ENCODE assay signal across 13 cellular contexts in the genomic region with DNA sequence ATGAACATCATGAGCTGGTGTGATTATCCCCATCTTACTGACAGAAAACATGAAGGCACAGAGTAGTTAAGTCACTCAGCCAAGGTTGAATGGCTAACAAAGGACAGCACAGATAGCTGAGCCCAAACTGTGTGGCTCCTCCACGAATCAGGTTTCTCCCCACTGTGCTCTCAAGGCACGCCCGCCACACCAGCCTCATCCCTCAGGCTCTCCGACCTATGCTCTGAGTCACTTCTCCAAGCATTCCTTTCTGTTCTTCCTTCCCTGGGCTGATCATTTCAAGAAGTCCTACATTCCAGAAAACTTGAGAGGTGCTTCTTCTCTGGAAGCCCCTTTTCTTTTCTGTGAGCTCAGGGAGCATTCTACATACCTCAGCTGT. TPM values are rescaled to one million over a fixed set of nuclear protein-coding genes. Genes with fewer than 3 reads are reported as not detected.
DNase-seq lines count a peak whose midpoint lies in the region; ATAC-seq and TF ChIP-seq lines count a peak whose summit lies in the region.
"Had no signal": no experiment of that assay in that cellular context is flagged by ENCODE, and none has a peak within 500 bp of the region (broad histone marks: within the 10 kb centered on the region; RNA-seq: fewer than 3 reads in every experiment).

No MANE protein-coding gene starts in this region.

- peaks cover 15% of the 10 kb centered on the region for H3K4me1 ChIP-seq in RWPE2 (ENCODE audit: insufficient read depth, poor library complexity, severe bottlenecking)

- no peaks in the 10 kb centered on the region for H3K9me3 ChIP-seq in RWPE2 (ENCODE audit: severe bottlenecking)

- no peak for TF ChIP-seq CTCF in RWPE2 (IDR thresholded peaks at IDR 0.05; ENCODE audit: poor library complexity, severe bottlenecking)
- TF ChIP-seq CTCF in fibroblast of mammary gland (conservative IDR thresholded peaks at IDR 0.05; ENCODE audit: control insufficient read depth, insufficient read depth, low read depth, low read length) = no peak

- H3K27me3 Mint-ChIP-seq in activated CD4-positive, alpha-beta memory T cell treated with anti-CD3 and anti-CD28 coated beads for 36 hours = no peaks in the 10 kb centered on the region
- H3K27me3 Mint-ChIP-seq in activated CD4-positive, alpha-beta memory T cell treated with anti-CD3 and anti-CD28 coated beads, Interleukin-2, amount 10 ng/mL, durations not matched to agents 7 days and 5 days = no peaks in the 10 kb centered on the region

- POLR2A ChIA-PET in activated CD4-positive, alpha-beta memory T cell treated with anti-CD3 and anti-CD28 coated beads for 36 hours (lab: Charles Lee) = no interaction called here
- POLR2A ChIA-PET in activated CD4-positive, alpha-beta memory T cell treated with anti-CD3 and anti-CD28 coated beads, Interleukin-2, amount 10 ng/mL, durations not matched to agents 7 days and 5 days (lab: Charles Lee) = interaction anchor here (1.3 kb wide), 1 partner anchor 131 kb away, joined by 3 read pairs; no protein-coding TSS in a partner anchor

- H3K36me3 ChIP-seq in RWPE2 (ENCODE audit: low read depth) = peaks cover 66% of the 10 kb centered on the region

- ATAC-seq in RWPE2 (ENCODE audit: low read depth) = peak; percentile 77
- ATAC-seq: left ventricle myocardium superior, Right ventricle myocardium inferior, sciatic nerve had no signal

- no peak overlapping the region for H3K4me3 Mint-ChIP-seq in activated CD4-positive, alpha-beta memory T cell treated with anti-CD3 and anti-CD28 coated beads for 36 hours
- H3K4me3 Mint-ChIP-seq in activated CD4-positive, alpha-beta memory T cell treated with anti-CD3 and anti-CD28 coated beads, Interleukin-2, amount 10 ng/mL, durations not matched to agents 7 days and 5 days = no peak overlapping the region

- H3K27ac Mint-ChIP-seq in activated CD4-positive, alpha-beta memory T cell treated with anti-CD3 and anti-CD28 coated beads for 36 hours = peak overlapping the region; percentile 50
- H3K27ac Mint-ChIP-seq in activated CD4-positive, alpha-beta memory T cell treated with anti-CD3 and anti-CD28 coated beads, Interleukin-2, amount 10 ng/mL, durations not matched to agents 7 days and 5 days = no peak overlapping the region

- no peak for DNase-seq in activated CD4-positive, alpha-beta memory T cell treated with anti-CD3 and anti-CD28 coated beads for 36 hours
- no peak for DNase-seq in activated CD4-positive, alpha-beta memory T cell treated with anti-CD3 and anti-CD28 coated beads, Interleukin-2, amount 10 ng/mL, durations not matched to agents 7 days and 5 days
- DNase-seq in RWPE2 (ENCODE audit: low spot score) (no peak), fibroblast of mammary gland (ENCODE audit: low read depth) (peak; percentile 49), renal cortical epithelial cell (ENCODE audit: low read depth) (peak; percentile 61), NCI-H524 treated with DMSO at 0.1 percent for 48 hours (lab: John Stamatoyannopoulos, UW) (no peak), SW 1271 (lab: John Stamatoyannopoulos, UW) (no peak), RKO (ENCODE audit: low spot score) (no peak)
- DNase-seq: amniotic stem cell, left ventricle myocardium superior, NCI-H2081 treated with DMSO at 0.1 percent for 48 hours had no signal

- H3K4me1 Mint-ChIP-seq in activated CD4-positive, alpha-beta memory T cell treated with anti-CD3 and anti-CD28 coated beads for 36 hours (ENCODE audit: low read depth) = no peaks in the 10 kb centered on the region
- no peaks in the 10 kb centered on the region for H3K4me1 Mint-ChIP-seq in activated CD4-positive, alpha-beta memory T cell treated with anti-CD3 and anti-CD28 coated beads, Interleukin-2, amount 10 ng/mL, durations not matched to agents 7 days and 5 days

- H3K4me3 ChIP-seq in RWPE2 (ENCODE audit: severe bottlenecking) = no peak overlapping the region
- no peak overlapping the region for H3K4me3 ChIP-seq in fibroblast of mammary gland (ENCODE audit: control insufficient read depth, low read depth, low read length)

- peak overlapping the region; percentile 70 for H3K27ac ChIP-seq in RWPE2 (ENCODE audit: poor library complexity, severe bottlenecking)

- H3K9me3 Mint-ChIP-seq in activated CD4-positive, alpha-beta memory T cell treated with anti-CD3 and anti-CD28 coated beads for 36 hours = no peaks in the 10 kb centered on the region
- no peaks in the 10 kb centered on the region for H3K9me3 Mint-ChIP-seq in activated CD4-positive, alpha-beta memory T cell treated with anti-CD3 and anti-CD28 coated beads, Interleukin-2, amount 10 ng/mL, durations not matched to agents 7 days and 5 days

- CTCF ChIA-PET in activated CD4-positive, alpha-beta memory T cell treated with anti-CD3 and anti-CD28 coated beads for 36 hours (lab: Charles Lee) = interaction anchor here (0.8 to 1.5 kb wide), 3 partner anchors 132 to 215 kb away, joined by 3 to 8 read pairs (median 7); no protein-coding TSS in a partner anchor
- CTCF ChIA-PET in activated CD4-positive, alpha-beta memory T cell treated with anti-CD3 and anti-CD28 coated beads, Interleukin-2, amount 10 ng/mL, durations not matched to agents 7 days and 5 days (lab: Charles Lee) = interaction anchor here (0.8 to 1.2 kb wide), 3 partner anchors 24 to 151 kb away, joined by 3 to 5 read pairs (median 3); no protein-coding TSS in a partner anchor

- intact Hi-C loops in activated CD4-positive, alpha-beta memory T cell treated with anti-CD3 and anti-CD28 coated beads for 36 hours (cut with micrococcal nuclease) = no loop called here

- H3K27me3 ChIP-seq in RWPE2 (ENCODE audit: insufficient read depth, poor library complexity, severe bottlenecking) = no peaks in the 10 kb centered on the region

- H3K36me3 Mint-ChIP-seq in activated CD4-positive, alpha-beta memory T cell treated with anti-CD3 and anti-CD28 coated beads for 36 hours = peaks cover 29% of the 10 kb centered on the region
- H3K36me3 Mint-ChIP-seq in activated CD4-positive, alpha-beta memory T cell treated with anti-CD3 and anti-CD28 coated beads, Interleukin-2, amount 10 ng/mL, durations not matched to agents 7 days and 5 days (ENCODE audit: low read depth) = peaks cover 34% of the 10 kb centered on the region

RNA-seq across cellular contexts. Expression of gene SDC3, which starts 25.3 kb away (rescaled TPM):
- total RNA-seq in activated CD4-positive, alpha-beta memory T cell treated with anti-CD3 and anti-CD28 coated beads for 36 hours = under 1 TPM; 0.12 to 0.17 TPM
- total RNA-seq in activated CD4-positive, alpha-beta memory T cell treated with anti-CD3 and anti-CD28 coated beads, Interleukin-2, amount 10 ng/mL, durations not matched to agents 7 days and 5 days = not detected
- total RNA-seq in renal cortical epithelial cell = 12.3 and 56.7 TPM in 2 replicates

Comparison
In these comparisons a context has a peak if more than half of its experiments do, and no peak if none do; other contexts are left out.
1. DNase-seq: peak in fibroblast of mammary gland (single experiment) and renal cortical epithelial cell (single experiment); none in activated CD4-positive, alpha-beta memory T cell treated with anti-CD3 and anti-CD28 coated beads for 36 hours (single experiment), activated CD4-positive, alpha-beta memory T cell treated with anti-CD3 and anti-CD28 coated beads, Interleukin-2, amount 10 ng/mL, durations not matched to agents 7 days and 5 days (single experiment), RWPE2 (single experiment), NCI-H524 treated with DMSO at 0.1 percent for 48 hours (single experiment), SW 1271 (0 of 2) and RKO (single experiment).
2. RNA of gene SDC3, which starts 25.3 kb away (total RNA-seq): 12.3 to 56.7 TPM in renal cortical epithelial cell; 0.12 to 0.17 TPM in activated CD4-positive, alpha-beta memory T cell treated with anti-CD3 and anti-CD28 coated beads for 36 hours and not detected in activated CD4-positive, alpha-beta memory T cell treated with anti-CD3 and anti-CD28 coated beads, Interleukin-2, amount 10 ng/mL, durations not matched to agents 7 days and 5 days; every median in the first group is over 10 times any median in the second.